28 cellular contexts compared by ENCODE assay signal in genomic region chr5:92779536-92779935, GRCh38.
"Had no signal": no experiment of that assay in that cellular context is flagged by ENCODE, and none has a peak within 500 bp of the region (broad histone marks: within the 10 kb centered on the region; RNA-seq: fewer than 3 reads in every experiment).

No MANE protein-coding gene starts in this region.

- H3K4me3 Mint-ChIP-seq: immature natural killer cell; naive thymus-derived CD8-positive, alpha-beta T cell; nephron; neural crest cell; stimulated activated memory B cell treated with anti-CD40 and anti-IgM and Interleukin-4, amounts not matched to agents 10 μg/mL and 1 μg/mL and 100 μg/mL, for 72 hours had no signal

- H3K27me3 Mint-ChIP-seq: naive thymus-derived CD8-positive, alpha-beta T cell; progenitor cell of endocrine pancreas; stimulated activated memory B cell treated with anti-CD40 and anti-IgM and Interleukin-4, amounts not matched to agents 10 μg/mL and 1 μg/mL and 100 μg/mL, for 72 hours had no signal

- H3K27ac Mint-ChIP-seq: immature natural killer cell; naive thymus-derived CD8-positive, alpha-beta T cell; nephron; progenitor cell of endocrine pancreas; stimulated activated memory B cell treated with anti-CD40 and anti-IgM and Interleukin-4, amounts not matched to agents 10 μg/mL and 1 μg/mL and 100 μg/mL, for 72 hours had no signal

- H3K9me3 ChIP-seq: left lung, lower lobe of right lung, ovary, right atrium auricular region, right lobe of liver, stomach, testis, thyroid gland, transverse colon, upper lobe of left lung, vagina had no signal

- H3K4me1 ChIP-seq: left lung, lower lobe of right lung, right atrium auricular region, right lobe of liver, stomach, testis, thyroid gland, transverse colon, upper lobe of left lung, vagina had no signal

- H3K36me3 ChIP-seq: left lung, lower lobe of right lung, ovary, right atrium auricular region, right lobe of liver, stomach, thyroid gland, transverse colon, upper lobe of left lung, vagina had no signal

- H3K4me1 Mint-ChIP-seq: immature natural killer cell; naive thymus-derived CD8-positive, alpha-beta T cell; stimulated activated memory B cell treated with anti-CD40 and anti-IgM and Interleukin-4, amounts not matched to agents 10 μg/mL and 1 μg/mL and 100 μg/mL, for 72 hours had no signal

- H3K27ac ChIP-seq: left lung, lower lobe of right lung, ovary, right atrium auricular region, right lobe of liver, stomach, testis, thyroid gland, transverse colon, upper lobe of left lung, vagina had no signal

- DNase-seq: hypothalamus; immature natural killer cell; kidney; left colon; left lung; lower lobe of right lung; mammary epithelial cell; mesenchymal stem cell; naive thymus-derived CD8-positive, alpha-beta T cell; ovary; right lobe of liver; stimulated activated CD4-positive, alpha-beta T cell treated with anti-CD3 and anti-CD28 coated beads, Interleukin-1b, Interleukin-23, amount 100 ng/mL, for 48 hours; stimulated activated CD4-positive, alpha-beta T cell treated with anti-CD3 and anti-CD28 coated beads, Interleukin-2, amount 100 ng/mL, for 48 hours; stimulated activated CD4-positive, alpha-beta T cell treated with anti-CD3 and anti-CD28 coated beads, Interleukin-4, amount 100 ng/mL, for 4 hours; stimulated activated CD8-positive, alpha-beta memory T cell treated with anti-CD3 and anti-CD28 coated beads, Interleukin-4, amount 100 ng/mL, for 48 hours; stimulated activated naive CD8-positive, alpha-beta T cell treated with anti-CD3 and anti-CD28 coated beads, Interleukin-15, Interleukin-2, amounts not matched to agents 100 U/mL and 50 U/mL, for 24 hours; stomach; testis; thyroid gland; transverse colon; upper lobe of left lung had no signal

- H3K36me3 Mint-ChIP-seq: immature natural killer cell; naive thymus-derived CD8-positive, alpha-beta T cell; stimulated activated memory B cell treated with anti-CD40 and anti-IgM and Interleukin-4, amounts not matched to agents 10 μg/mL and 1 μg/mL and 100 μg/mL, for 72 hours had no signal

- H3K27me3 ChIP-seq: left lung, ovary, right atrium auricular region, right lobe of liver, stomach, testis, thyroid gland, transverse colon, upper lobe of left lung, vagina had no signal

- H3K4me2 ChIP-seq: smooth muscle cell had no signal

- H3K9me3 Mint-ChIP-seq: nephron had no signal

- H3K4me3 ChIP-seq: left lung, lower lobe of right lung, ovary, right atrium auricular region, right lobe of liver, smooth muscle cell, stomach, testis, thyroid gland, transverse colon, upper lobe of left lung, vagina had no signal

- ATAC-seq: left colon; left lung; lower lobe of right lung; naive thymus-derived CD8-positive, alpha-beta T cell; right lobe of liver; stimulated activated memory B cell treated with anti-CD40 and anti-IgM and Interleukin-4, amounts not matched to agents 10 μg/mL and 1 μg/mL and 100 μg/mL, for 72 hours; stimulated activated naive CD8-positive, alpha-beta T cell treated with anti-CD3 and anti-CD28 coated beads, Interleukin-15, Interleukin-2, amounts not matched to agents 100 U/mL and 50 U/mL, for 24 hours had no signal
